ENCODE assay signal across 1 cellular context in the genomic region with DNA sequence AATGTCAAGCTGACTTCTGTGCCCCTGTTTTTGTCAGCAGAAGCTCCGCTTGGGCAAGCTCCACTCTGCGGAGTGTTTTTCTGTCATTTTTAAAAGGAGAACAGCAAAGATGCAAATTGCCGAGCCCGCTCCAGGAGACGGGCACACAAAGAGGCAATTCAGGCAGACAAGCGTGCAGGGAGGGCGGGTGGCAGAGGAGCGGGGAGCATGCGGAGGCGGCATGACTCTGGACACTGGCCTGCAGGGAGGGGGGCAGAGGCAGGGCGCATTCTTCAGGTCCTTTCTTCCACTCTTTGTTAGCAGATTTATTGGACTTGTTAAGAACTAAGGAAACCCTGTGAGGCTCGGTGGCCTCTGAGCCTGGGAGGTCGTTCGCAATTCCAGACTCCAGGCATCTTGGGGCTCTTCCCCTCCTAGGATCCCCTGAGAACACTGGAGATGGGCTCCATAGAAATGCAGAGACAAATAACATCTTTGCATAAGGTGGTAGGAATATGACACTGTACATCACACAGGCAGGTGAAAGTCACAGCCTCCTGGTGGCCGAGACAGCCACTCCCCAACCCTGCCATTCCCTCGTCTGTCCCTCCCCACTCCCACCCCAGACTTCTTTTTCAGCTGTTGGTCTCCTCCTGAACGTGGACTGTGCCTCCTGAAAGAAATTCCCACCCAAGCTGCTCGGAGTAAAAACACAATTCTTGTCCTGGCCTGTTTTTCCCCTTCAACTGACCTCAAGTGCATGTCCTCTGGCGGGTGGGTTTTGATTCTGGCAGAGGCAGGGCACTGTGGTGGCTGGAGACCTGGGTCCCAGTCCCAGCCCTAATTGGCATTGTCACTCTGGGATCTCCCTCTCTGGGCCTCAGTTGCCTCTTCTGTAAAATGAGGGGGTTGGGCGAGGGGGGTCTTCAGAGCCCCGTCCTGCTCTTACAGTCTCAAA.
TF ChIP-seq lines count a peak whose summit lies in the region.

No MANE protein-coding gene starts in this region.

TF ChIP-seq in HepG2, 621 proteins besides CTCF, POLR2A, EP300 and RAD21 (continued from another document):
- TF ChIP-seq MLXIP (CRISPR knock-in tag; IDR thresholded peaks at IDR 0.05; ENCODE audit: borderline replicate concordance), result peak; percentile 78; the same call in 1 of the 2 replicates
- peak; percentile 59 for TF ChIP-seq ARID5B (CRISPR knock-in tag; IDR thresholded peaks at IDR 0.05)
- TF ChIP-seq SOX6 (IDR thresholded peaks at IDR 0.05), result no peak
- TF ChIP-seq SOX6 (CRISPR knock-in tag; IDR thresholded peaks at IDR 0.05), result 0 out of 2 replicates have a peak, but pooled peaks have one; percentile 14
- peak; percentile 88; the same call in 1 of the 2 replicates for TF ChIP-seq MLX (CRISPR knock-in tag; IDR thresholded peaks at IDR 0.05)
- TF ChIP-seq SP1 (IDR thresholded peaks at IDR 0.05), result no peak
- no peak for TF ChIP-seq SP1 (CRISPR knock-in tag; IDR thresholded peaks at IDR 0.05)
- peak; percentile 60; the same call in 1 of the 2 replicates for TF ChIP-seq PATZ1 (CRISPR knock-in tag; IDR thresholded peaks at IDR 0.05)
- TF ChIP-seq ZNF292 (CRISPR knock-in tag; IDR thresholded peaks at IDR 0.05; ENCODE audit: borderline replicate concordance, low read depth), result 0 out of 2 replicates have a peak, but pooled peaks have one; percentile 32
- 0 out of 2 replicates have a peak, but pooled peaks have one; percentile 8 for TF ChIP-seq ZNF687 (CRISPR knock-in tag; IDR thresholded peaks at IDR 0.05)
- TF ChIP-seq MED1 (CRISPR knock-in tag; IDR thresholded peaks at IDR 0.05), result no peak
- TF ChIP-seq E2F2 (CRISPR knock-in tag; IDR thresholded peaks at IDR 0.05; ENCODE audit: borderline replicate concordance), result no peak
- TF ChIP-seq SOX13 (IDR thresholded peaks at IDR 0.05), result no peak
- TF ChIP-seq SOX13 (CRISPR knock-in tag; conservative IDR thresholded peaks at IDR 0.05 in 1 of 2, IDR thresholded peaks at IDR 0.05 in 1 of 2), result peak in 1 of 2 experiments; percentile 32; a peak in 2 of 4 replicates
- TF ChIP-seq SOX5 (CRISPR knock-in tag; IDR thresholded peaks at IDR 0.05; ENCODE audit: borderline replicate concordance), result peak; percentile 46; the same call in 1 of the 2 replicates
